In the genomic region with DNA sequence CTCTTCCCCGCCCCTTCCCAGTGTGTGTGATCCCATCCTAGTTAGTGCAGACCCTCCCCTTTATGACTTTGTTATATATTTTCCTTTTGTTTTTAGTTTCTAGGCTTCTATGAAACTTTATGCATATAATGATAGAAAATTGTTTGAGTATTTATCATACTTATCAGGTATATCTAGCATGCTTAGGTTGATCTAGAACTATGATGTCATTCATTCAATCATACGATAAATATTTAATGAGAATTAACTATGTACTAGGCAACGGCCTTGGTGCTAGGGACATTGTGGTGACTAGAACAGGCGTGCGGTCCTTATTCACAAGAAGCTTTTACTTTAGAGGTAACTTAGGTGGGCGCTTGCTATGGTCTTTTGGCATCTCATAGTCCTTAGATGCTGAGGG, we compare ENCODE assay signal across 2 cellular contexts.
TF ChIP-seq lines count a peak whose summit lies in the region.

No MANE protein-coding gene starts in this region.

TF ChIP-seq in SK-N-SH, 30 proteins besides CTCF, POLR2A, EP300 and RAD21 (continued from another document):
- no peak for TF ChIP-seq ELF1 (IDR thresholded peaks at IDR 0.05)
- TF ChIP-seq MEF2A (IDR thresholded peaks at IDR 0.05; ENCODE audit: borderline replicate concordance, low read depth) = no peak
- no peak for TF ChIP-seq GABPA (IDR thresholded peaks at IDR 0.05; ENCODE audit: low read depth)
- TF ChIP-seq FOXM1 (IDR thresholded peaks at IDR 0.05; ENCODE audit: low read depth) = no peak
- no peak for TF ChIP-seq JUND (IDR thresholded peaks at IDR 0.05)

TF ChIP-seq in SK-N-SH treated with all-trans-retinoic acid at 6 μM for 48 hours, 23 proteins besides CTCF, POLR2A, EP300 and RAD21 (continued from another document):
- TF ChIP-seq, protein P1, sequence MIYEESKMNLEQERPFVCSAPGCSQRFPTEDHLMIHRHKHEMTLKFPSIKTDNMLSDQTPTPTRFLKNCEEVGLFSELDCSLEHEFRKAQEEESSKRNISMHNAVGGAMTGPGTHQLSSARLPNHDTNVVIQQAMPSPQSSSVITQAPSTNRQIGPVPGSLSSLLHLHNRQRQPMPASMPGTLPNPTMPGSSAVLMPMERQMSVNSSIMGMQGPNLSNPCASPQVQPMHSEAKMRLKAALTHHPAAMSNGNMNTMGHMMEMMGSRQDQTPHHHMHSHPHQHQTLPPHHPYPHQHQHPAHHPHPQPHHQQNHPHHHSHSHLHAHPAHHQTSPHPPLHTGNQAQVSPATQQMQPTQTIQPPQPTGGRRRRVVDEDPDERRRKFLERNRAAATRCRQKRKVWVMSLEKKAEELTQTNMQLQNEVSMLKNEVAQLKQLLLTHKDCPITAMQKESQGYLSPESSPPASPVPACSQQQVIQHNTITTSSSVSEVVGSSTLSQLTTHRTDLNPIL (CRISPR knock-in tag; IDR thresholded peaks at IDR 0.05; ENCODE audit: low read depth) = no peak
- no peak for TF ChIP-seq ARNTL (CRISPR knock-in tag; IDR thresholded peaks at IDR 0.05; ENCODE audit: borderline replicate concordance, low read depth)
- no peak for TF ChIP-seq ZFP3 (CRISPR knock-in tag; IDR thresholded peaks at IDR 0.05)
- no peak for TF ChIP-seq TCF4 (CRISPR knock-in tag; IDR thresholded peaks at IDR 0.05; ENCODE audit: borderline replicate concordance)
- TF ChIP-seq ZNF70 (CRISPR knock-in tag; IDR thresholded peaks at IDR 0.05) = no peak
- TF ChIP-seq SNAI2 (CRISPR knock-in tag; IDR thresholded peaks at IDR 0.05) = no peak
- TF ChIP-seq OSR1 (CRISPR knock-in tag; IDR thresholded peaks at IDR 0.05) = no peak
- no peak for TF ChIP-seq ZNF8 (CRISPR knock-in tag; IDR thresholded peaks at IDR 0.05)
- no peak for TF ChIP-seq TOX (CRISPR knock-in tag; IDR thresholded peaks at IDR 0.05; ENCODE audit: borderline replicate concordance)
- TF ChIP-seq, protein P2, sequence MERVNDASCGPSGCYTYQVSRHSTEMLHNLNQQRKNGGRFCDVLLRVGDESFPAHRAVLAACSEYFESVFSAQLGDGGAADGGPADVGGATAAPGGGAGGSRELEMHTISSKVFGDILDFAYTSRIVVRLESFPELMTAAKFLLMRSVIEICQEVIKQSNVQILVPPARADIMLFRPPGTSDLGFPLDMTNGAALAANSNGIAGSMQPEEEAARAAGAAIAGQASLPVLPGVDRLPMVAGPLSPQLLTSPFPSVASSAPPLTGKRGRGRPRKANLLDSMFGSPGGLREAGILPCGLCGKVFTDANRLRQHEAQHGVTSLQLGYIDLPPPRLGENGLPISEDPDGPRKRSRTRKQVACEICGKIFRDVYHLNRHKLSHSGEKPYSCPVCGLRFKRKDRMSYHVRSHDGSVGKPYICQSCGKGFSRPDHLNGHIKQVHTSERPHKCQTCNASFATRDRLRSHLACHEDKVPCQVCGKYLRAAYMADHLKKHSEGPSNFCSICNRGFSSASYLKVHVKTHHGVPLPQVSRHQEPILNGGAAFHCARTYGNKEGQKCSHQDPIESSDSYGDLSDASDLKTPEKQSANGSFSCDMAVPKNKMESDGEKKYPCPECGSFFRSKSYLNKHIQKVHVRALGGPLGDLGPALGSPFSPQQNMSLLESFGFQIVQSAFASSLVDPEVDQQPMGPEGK (CRISPR knock-in tag; IDR thresholded peaks at IDR 0.05; ENCODE audit: borderline replicate concordance) = no peak
- no peak for TF ChIP-seq ZC3H10 (CRISPR knock-in tag; IDR thresholded peaks at IDR 0.05)
TF ChIP-seq in SK-N-SH treated with all-trans-retinoic acid at 6 μM for 48 hours: peak in this region for 0.
